In genomic region chr2:239208470-239209180, GRCh38 we compare ENCODE assay signal across 20 cellular contexts.
A peak's percentile ranks its signal among the peaks of the same experiment; 100 is the strongest.
DNase-seq lines count a peak whose midpoint lies in the region; ATAC-seq, FAIRE-seq and TF ChIP-seq lines count a peak whose summit lies in the region.
"Had no signal": no experiment of that assay in that cellular context is flagged by ENCODE, and none has a peak within 500 bp of the region (broad histone marks: within the 10 kb centered on the region; RNA-seq: fewer than 3 reads in every experiment).

No MANE protein-coding gene starts in this region.

- H3K27ac ChIP-seq in pancreas = peak overlapping the region in 1 of 4 donors; percentile 28
- H3K27ac ChIP-seq: BLaER1, right atrium auricular region had no signal

- H3K27me3 ChIP-seq in pancreas = no peaks in the 10 kb centered on the region
- H3K27me3 ChIP-seq: BLaER1, right atrium auricular region, stomach had no signal

- no peaks in the 10 kb centered on the region for H3K9me3 ChIP-seq in pancreas
- H3K9me3 ChIP-seq: BLaER1, right atrium auricular region, stomach had no signal

- H3K4me3 ChIP-seq in pancreas = no peak overlapping the region
- H3K4me3 ChIP-seq: BLaER1, right atrium auricular region, stomach had no signal

- intact Hi-C loops in pancreas (cut with DNase I) = no loop called here

- peak; percentile 70 for FAIRE-seq in pancreas (lab: Jason Lieb, UNC)
- FAIRE-seq: TTC549, urothelium cell line had no signal

- DNase-seq in NCI-H2081 (lab: John Stamatoyannopoulos, UW) (peak; percentile 43 to 71), NCI-H2081 treated with DMSO at 0.1 percent for 48 hours (lab: John Stamatoyannopoulos, UW) (no peak), NCI-H1417 treated with DMSO at 0.1 percent for 48 hours (lab: John Stamatoyannopoulos, UW) (peak; percentile 1), SHP77 (lab: John Stamatoyannopoulos, UW) (peak; percentile 20 to 25), pancreas (peak in 1 of 6 donors; percentile 31), RKO (ENCODE audit: low spot score) (no peak)
- DNase-seq in stimulated activated naive CD4-positive, alpha-beta T cell (lab: John Stamatoyannopoulos, UW) = no peak
- DNase-seq: 8988T; activated CD4-positive, alpha-beta T cell treated with anti-CD3 and anti-CD28 coated beads, Interleukin-2, amount 50 U/mL, for 1 hour; activated naive CD8-positive, alpha-beta T cell treated with anti-CD3 and anti-CD28 coated beads for 36 hours; activated T-cell treated with anti-CD3 and anti-CD28 coated beads, Interleukin-2, amount 50 U/mL, for 24 hours; EL; KG1; stomach had no signal

- 82 to 84% methylated on average over 11 of the region's 11 CpGs for WGBS in pancreas, 2 donors

- no peak for TF ChIP-seq CTCF in pancreas (IDR thresholded peaks at IDR 0.05)

- ATAC-seq in pancreas (peak; percentile 88 to 96 (median 93)), HG02571 (IDR thresholded peaks at IDR 0.05; ENCODE audit: unreplicated experiment) (no peak)
- ATAC-seq: esophagus mucosa had no signal

- no peaks in the 10 kb centered on the region for H3K36me3 ChIP-seq in pancreas
- H3K36me3 ChIP-seq: right atrium auricular region, stomach had no signal

- H3K4me1 ChIP-seq in pancreas = peaks cover 0 to 3% (median 0%) of the 10 kb centered on the region in 3 donors

Comparison
In these comparisons a context has a peak if more than half of its experiments do, and no peak if none do; other contexts are left out.
1. DNase-seq: peak in NCI-H2081 (2 of 2), NCI-H1417 treated with DMSO at 0.1 percent for 48 hours (single experiment) and SHP77 (2 of 2); none in NCI-H2081 treated with DMSO at 0.1 percent for 48 hours (single experiment), stimulated activated naive CD4-positive, alpha-beta T cell (0 of 6) and RKO (single experiment).